In genomic region chr1:28756846-28757245, GRCh38 we compare ENCODE assay signal across 15 cellular contexts. TPM values are rescaled to one million over a fixed set of nuclear protein-coding genes. Genes with fewer than 3 reads are reported as not detected.
DNase-seq lines count a peak whose midpoint lies in the region; ATAC-seq, FAIRE-seq and TF ChIP-seq lines count a peak whose summit lies in the region.
"Had no signal": no experiment of that assay in that cellular context is flagged by ENCODE, and none has a peak within 500 bp of the region (broad histone marks: within the 10 kb centered on the region; RNA-seq: fewer than 3 reads in every experiment).

No MANE protein-coding gene starts in this region.

- peaks cover 3% of the 10 kb centered on the region; the same call in 1 of the 2 replicates for H3K4me1 ChIP-seq in GM12878 (ENCODE audit: control insufficient read depth, insufficient read depth, low read length)
- H3K4me1 ChIP-seq in kidney (ENCODE audit: control insufficient read depth in 1 of 2, insufficient read depth in 1 of 2, low read depth in 1 of 2, low read length in 2 of 2): peaks cover 15 to 16% of the 10 kb centered on the region in 2 donors

- no peaks in the 10 kb centered on the region for H3K27me3 ChIP-seq in GM12878 (replicated peaks in 1 of 2; ENCODE audit: control insufficient read depth in 2 of 2, insufficient read depth in 2 of 2, low read length in 1 of 2)
- no peaks in the 10 kb centered on the region for H3K27me3 ChIP-seq in H7 (ENCODE audit: control insufficient read depth, insufficient read depth, low read length)
- H3K27me3 ChIP-seq: sigmoid colon had no signal

- intact Hi-C loops in GM12878 (cut with micrococcal nuclease; ENCODE audit: unreplicated experiment) (no loop called here), kidney (cut with DNase I) (no loop called here)

- TF ChIP-seq POLR2A in GM12878 (IDR thresholded peaks at IDR 0.05; ENCODE audit: low read depth, low read length): no peak

- no peak overlapping the region for H3K27ac ChIP-seq in GM12878 (ENCODE audit: control insufficient read depth, insufficient read depth)
- H3K27ac ChIP-seq in kidney (ENCODE audit: low read depth in 2 of 2, low read length in 2 of 2): no peak overlapping the region
- H3K27ac ChIP-seq: sigmoid colon had no signal

- H3K9me3 ChIP-seq in GM12878 (replicated peaks; ENCODE audit: control insufficient read depth, insufficient read depth, low read length): no peaks in the 10 kb centered on the region
- H3K9me3 ChIP-seq in kidney (ENCODE audit: control insufficient read depth in 1 of 2, low read length in 2 of 2): no peaks in the 10 kb centered on the region
- H3K9me3 ChIP-seq: sigmoid colon had no signal

- DNase-seq in AG09319 (ENCODE audit: extremely low read depth, low read depth) (no peak), GM12878 (ENCODE audit: low read depth, low spot score) (no peak), kidney (no peak), T-helper 9 cell (no peak), H7 (no peak), CD1c-positive myeloid dendritic cell (ENCODE audit: extremely low spot score) (no peak)
- DNase-seq in central memory CD4-positive, alpha-beta T cell: no peak
- DNase-seq: activated B cell treated with CpG ODN at 0.5 μM for 24 hours, activated gamma-delta T cell treated with Interleukin-2 at 50 U/mL for 16 hours, DMS153, NCI-H1092, sigmoid colon had no signal

- RAD21 ChIA-PET in GM12878 (lab: Charles Lee; ENCODE audit: unreplicated experiment): interaction anchor here (0.6 to 1.5 kb wide), 2 partner anchors 116 to 429 kb away, joined by 3 to 7 read pairs; no protein-coding TSS in a partner anchor

- H3K9ac ChIP-seq in GM12878 (ENCODE audit: control insufficient read depth, insufficient read depth, low read length) (no peak overlapping the region), kidney (ENCODE audit: low read length in 2 of 2) (peak overlapping the region in 1 of 2 donors; percentile 24)

- peaks cover 93% of the 10 kb centered on the region for H3K79me2 ChIP-seq in GM12878 (ENCODE audit: control insufficient read depth, insufficient read depth, low read length)

- peaks cover 7% of the 10 kb centered on the region for H4K20me1 ChIP-seq in GM12878 (ENCODE audit: control insufficient read depth, insufficient read depth)

- CTCF ChIA-PET in GM12878 (lab: Yijun Ruan, JAX): interaction anchor here (0.8 to 3.3 kb wide), 6 partner anchors 9 to 353 kb away, joined by 3 to 18 read pairs (median 4); partner anchors contain the start of genes TAF12 and YTHDF2

- POLR2A ChIA-PET in GM12878 (lab: Charles Lee): interaction anchor here (0.6 to 1.0 kb wide), 2 partner anchors 14 to 586 kb away, joined by 3 read pairs; no protein-coding TSS in a partner anchor

- FAIRE-seq in GM12878 (lab: Jason Lieb, UNC): no peak
- no peak for FAIRE-seq in kidney (lab: Jason Lieb, UNC)
- FAIRE-seq: RCC 7860 had no signal

- no peak overlapping the region for H2AFZ ChIP-seq in GM12878 (ENCODE audit: control insufficient read depth, low read depth, low read length)

- in situ Hi-C loops in GM12878 (cut with MboI): no loop called here

- BruUV-seq in GM12878 (replicated peaks; lab: Mats Ljungman, UMichigan): TSS peak; percentile 33

- ATAC-seq in GM12878: peak; percentile 49

- no peak overlapping the region for H3K4me2 ChIP-seq in GM12878 (ENCODE audit: control insufficient read depth, insufficient read depth)

- H3K36me3 ChIP-seq in GM12878 (ENCODE audit: control insufficient read depth in 2 of 2, insufficient read depth in 2 of 2, low read length in 1 of 2): peaks cover 2 to 25% of the 10 kb centered on the region in 2 experiments
- peaks cover 0 to 5% of the 10 kb centered on the region in 2 donors for H3K36me3 ChIP-seq in kidney (ENCODE audit: control insufficient read depth in 1 of 2, insufficient read depth in 2 of 2, low read length in 2 of 2)
- H3K36me3 ChIP-seq in H7 (replicated peaks; ENCODE audit: control insufficient read depth, insufficient read depth, low read length): peaks cover 6% of the 10 kb centered on the region

- peak; percentile 12 for TF ChIP-seq CTCF in AG09319 (IDR thresholded peaks at IDR 0.05; ENCODE audit: low read depth, low read length)
- 0 out of 2 replicates have a peak, but pooled peaks have one; percentile 10 for TF ChIP-seq CTCF in GM12874 (IDR thresholded peaks at IDR 0.05; ENCODE audit: insufficient read depth, low read depth, low read length)
- peak in 2 of 3 experiments; percentile 18 to 21; a peak in 1 of 6 replicates for TF ChIP-seq CTCF in GM12878 (IDR thresholded peaks at IDR 0.05 in 2 of 3, conservative IDR thresholded peaks at IDR 0.05 in 1 of 3; ENCODE audit: control insufficient read depth in 2 of 3, extremely low read depth in 1 of 3, insufficient read depth in 1 of 3, low read depth in 3 of 3, low read length in 3 of 3)
- peak; percentile 25 for TF ChIP-seq CTCF in kidney (IDR thresholded peaks at IDR 0.05; ENCODE audit: borderline replicate concordance, extremely low read depth, insufficient read depth)

- no peak for TF ChIP-seq EP300 in GM12878 (IDR thresholded peaks at IDR 0.05; ENCODE audit: borderline replicate concordance in 1 of 2, control insufficient read depth in 1 of 2, low read depth in 2 of 2, low read length in 2 of 2)

- H3K4me3 ChIP-seq in GM12878: no peak overlapping the region
- H3K4me3 ChIP-seq in kidney (ENCODE audit: low read length in 2 of 2): no peak overlapping the region
- H3K4me3 ChIP-seq in H7 (ENCODE audit: insufficient read depth, low read depth, low read length): no peak overlapping the region
- H3K4me3 ChIP-seq: sigmoid colon had no signal

- 54% methylated on average over 5 of the region's 5 CpGs for WGBS in GM12878 (ENCODE audit: insufficient coverage, insufficient replicate concordance, low lambda C conversion rate, missing lambda C conversion rate)

- SMC1A ChIA-PET in GM12878 (lab: Charles Lee; ENCODE audit: uncharacterized antibody, unreplicated experiment): interaction anchor here (1.1 to 1.7 kb wide), 6 partner anchors 10 to 116 kb away, joined by 3 to 5 read pairs (median 4); partner anchors contain the start of genes TAF12 and YTHDF2

- TF ChIP-seq RAD21 in GM12878 (IDR thresholded peaks at IDR 0.05; ENCODE audit: insufficient read depth, low read depth, low read length): no peak

TF ChIP-seq in GM12878, 131 proteins besides CTCF, POLR2A, EP300 and RAD21:
- TF ChIP-seq SMC3 (IDR thresholded peaks at IDR 0.05; ENCODE audit: borderline replicate concordance, low read length): peak; percentile 18; the same call in 1 of the 2 replicates
- TF ChIP-seq ESRRA (IDR thresholded peaks at IDR 0.05; ENCODE audit: low read length): no peak
- no peak for TF ChIP-seq IRF4 (IDR thresholded peaks at IDR 0.05; ENCODE audit: low read depth, low read length)
TF ChIP-seq in GM12878: peak in this region for 1.

RNA-seq across cellular contexts. Expression of gene YTHDF2, which starts 20.1 kb away (rescaled TPM):
- total RNA-seq in GM12878 (2013; cell fraction: nucleolus; rRNA removed): 57.0 and 59.0 TPM in 2 replicates
- total RNA-seq in GM12878 (2014; rRNA removed): 56.9 and 57.8 TPM in 2 replicates
- total RNA-seq in GM12878 (2014; rRNA removed; fragmentation: Illumina TruSeq; extraction: Trizol): 61.8 and 64.1 TPM in 2 replicates
- 83.6 and 84.2 TPM in 2 replicates for total RNA-seq in GM12878 (2021)
- polyA plus RNA-seq in GM12878 (2011; ENCODE audit: low read depth): 47.4 TPM
- 59.2 and 69.8 TPM in 2 replicates for polyA plus RNA-seq in GM12878 (2011; rRNA removed)
- polyA plus RNA-seq in GM12878 (2011; cell fraction: cytosol; rRNA removed): 44.2 and 49.9 TPM in 2 replicates
- polyA plus RNA-seq in GM12878 (2011; cell fraction: nucleus; rRNA removed): 43.3 and 45.8 TPM in 2 replicates
- 49.3 and 52.2 TPM in 2 replicates for polyA plus RNA-seq in GM12878 (2012)
- 72.2 and 73.0 TPM in 2 replicates for polyA plus RNA-seq in GM12878 (2014; fragmentation: Illumina TruSeq; extraction: Trizol)
- polyA plus RNA-seq in GM12878 (2014; fragmentation: Nextera tagmentation; extraction: Ambion mirVana): 10 to 100 TPM; 42.4 to 44.0 TPM
- polyA plus RNA-seq in GM12878 (2014; rRNA removed): 53.4 and 54.1 TPM in 2 replicates
- 100 to 1,000 TPM; 113 to 121 TPM for polyA plus RNA-seq in GM12878 (2016; fragmentation: Nextera tagmentation; extraction: Ambion mirVana)
- polyA minus RNA-seq in GM12878 (2011; rRNA and poly(A)+ RNA removed): 82.5 and 97.4 TPM in 2 replicates
- 29.4 and 39.2 TPM in 2 replicates for polyA minus RNA-seq in GM12878 (2011; cell fraction: cytosol; rRNA and poly(A)+ RNA removed)
- 25.4 and 45.1 TPM in 2 replicates for polyA minus RNA-seq in GM12878 (2011; cell fraction: nucleus; rRNA and poly(A)+ RNA removed)
- 61.0 TPM for total RNA-seq in kidney
- polyA plus RNA-seq in kidney (ENCODE audit: insufficient read depth, low read depth, low replicate concordance): 38.2 TPM
- 114 and 137 TPM in 2 replicates for total RNA-seq in H7 (2014; rRNA removed; shearing (Covaris generic))

RNA-seq across cellular contexts. Expression of gene OPRD1, which starts 55.1 kb away (rescaled TPM):
- not detected in 2 replicates for total RNA-seq in GM12878 (2013; cell fraction: nucleolus; rRNA removed)
- not detected in 2 replicates for total RNA-seq in GM12878 (2014; rRNA removed)
- not detected in 2 replicates for total RNA-seq in GM12878 (2014; rRNA removed; fragmentation: Illumina TruSeq; extraction: Trizol)
- not detected in 2 replicates for total RNA-seq in GM12878 (2021)
- not detected for polyA plus RNA-seq in GM12878 (2011; ENCODE audit: low read depth)
- polyA plus RNA-seq in GM12878 (2011; rRNA removed): not detected in 2 replicates
- not detected in 2 replicates for polyA plus RNA-seq in GM12878 (2011; cell fraction: cytosol; rRNA removed)
- 0.01 TPM in 1 of 2 replicates, not detected in the other for polyA plus RNA-seq in GM12878 (2011; cell fraction: nucleus; rRNA removed)
- polyA plus RNA-seq in GM12878 (2012): 0.03 TPM in 1 of 2 replicates, not detected in the other
- not detected in 2 replicates for polyA plus RNA-seq in GM12878 (2014; fragmentation: Illumina TruSeq; extraction: Trizol)
- under 1 TPM; 0.02 TPM for polyA plus RNA-seq in GM12878 (2014; fragmentation: Nextera tagmentation; extraction: Ambion mirVana)
- not detected in 2 replicates for polyA plus RNA-seq in GM12878 (2014; rRNA removed)
- not detected for polyA plus RNA-seq in GM12878 (2016; fragmentation: Nextera tagmentation; extraction: Ambion mirVana)
- polyA minus RNA-seq in GM12878 (2011; rRNA and poly(A)+ RNA removed): not detected in 2 replicates
- not detected in 2 replicates for polyA minus RNA-seq in GM12878 (2011; cell fraction: cytosol; rRNA and poly(A)+ RNA removed)
- not detected in 2 replicates for polyA minus RNA-seq in GM12878 (2011; cell fraction: nucleus; rRNA and poly(A)+ RNA removed)
- total RNA-seq in kidney: not detected
- polyA plus RNA-seq in kidney (ENCODE audit: insufficient read depth, low read depth, low replicate concordance): not detected
- total RNA-seq in H7 (2014; rRNA removed; shearing (Covaris generic)): 0.52 and 0.81 TPM in 2 replicates
- total RNA-seq: activated B cell treated with CpG ODN at 0.5 μM for 24 hours, lower leg skin had no signal
